ENCODE assay signal across 8 cellular contexts in the genomic region with DNA sequence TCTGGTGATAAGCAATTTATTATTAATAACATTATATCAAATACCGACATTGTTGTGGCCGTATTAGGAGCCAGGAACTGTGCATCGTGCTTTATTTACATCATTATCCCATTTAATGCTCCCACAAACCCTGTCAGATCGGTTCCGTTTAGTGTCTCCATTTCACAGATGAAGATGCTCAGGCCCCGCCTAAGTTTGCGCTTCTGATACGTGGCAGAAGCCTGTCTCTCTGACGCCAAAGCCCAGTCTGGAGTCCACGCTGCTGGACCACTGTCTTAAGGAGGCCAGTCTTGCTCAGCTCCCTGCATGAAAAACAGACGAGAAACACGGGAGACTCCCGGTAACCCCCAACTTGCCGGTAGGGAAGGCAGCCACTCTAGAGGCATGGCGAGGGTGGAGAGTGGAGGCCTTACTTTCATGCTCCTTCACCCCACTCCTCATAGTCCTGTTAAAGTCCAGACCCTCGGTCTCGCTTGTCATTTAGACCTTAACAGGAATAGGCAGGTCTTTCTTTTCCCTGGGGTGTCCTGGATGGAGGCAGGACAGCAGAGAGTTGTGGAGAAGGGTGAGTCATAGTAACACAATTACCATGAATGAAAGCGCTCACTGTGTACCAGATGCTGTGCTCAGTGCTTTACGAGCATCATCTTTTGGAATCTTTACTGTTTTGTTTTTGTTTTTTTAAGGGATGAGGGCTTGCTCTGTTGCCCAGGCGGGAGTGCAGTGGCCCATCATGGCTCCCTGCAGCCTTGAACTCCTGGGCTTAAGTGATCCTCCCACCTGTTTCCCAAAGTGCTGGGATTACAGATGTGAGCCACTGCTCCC. TPM values are rescaled to one million over a fixed set of nuclear protein-coding genes. Genes with fewer than 3 reads are reported as not detected.
DNase-seq lines count a peak whose midpoint lies in the region; ATAC-seq, FAIRE-seq and TF ChIP-seq lines count a peak whose summit lies in the region.

No MANE protein-coding gene starts in this region.

- intact Hi-C loops in Right ventricle myocardium inferior (cut with DNase I) (loop anchor here (2.0 kb wide), 2 partner anchors 28 to 30 kb away; partner anchors contain the start of gene PCBD2), uterus (cut with DNase I; ENCODE audit: low total_unique reads) (no loop called here)

- peak overlapping the region; percentile 99 for H2AFZ ChIP-seq in ACC112 (ENCODE audit: low read length, unreplicated experiment)

- H3K27me3 ChIP-seq in ACC112 (ENCODE audit: insufficient read depth, low read length) (no peaks in the 10 kb centered on the region), adipocyte (replicated peaks; ENCODE audit: control insufficient read depth, insufficient read depth, low read length) (no peaks in the 10 kb centered on the region), uterus (no peaks in the 10 kb centered on the region)

- H3K9ac ChIP-seq in adipocyte (ENCODE audit: low read length) = peak overlapping the region; percentile 96

- H3K4me1 ChIP-seq in ACC112 (ENCODE audit: control insufficient read depth, insufficient read depth, low read length, unreplicated experiment) (peaks cover 12% of the 10 kb centered on the region), adipocyte (ENCODE audit: control insufficient read depth, insufficient read depth, low read length) (peaks cover 14% of the 10 kb centered on the region), uterus (peaks cover 0 to 9% of the 10 kb centered on the region in 2 donors)

- H3K27ac ChIP-seq in ACC112 (ENCODE audit: low read depth, low read length) (peak overlapping the region; percentile 93), uterus (peak overlapping the region; percentile 91 to 93)

- H3K9me3 ChIP-seq in adipocyte (ENCODE audit: control insufficient read depth, low read length) = no peaks in the 10 kb centered on the region
- H3K9me3 ChIP-seq in uterus = no peaks in the 10 kb centered on the region

- no peak for TF ChIP-seq CTCF in uterus (IDR thresholded peaks at IDR 0.05)

- ATAC-seq in HG03457 (IDR thresholded peaks at IDR 0.05; ENCODE audit: unreplicated experiment) = peak; percentile 16
- peak; percentile 77 for ATAC-seq in Right ventricle myocardium inferior

- no peak for DNase-seq in GM18507 (ENCODE audit: extremely low spot score, insufficient read length, low read depth)
- DNase-seq in RPMI7951 (ENCODE audit: low read depth) = peak; percentile 86
- peak; percentile 84 for DNase-seq in adipocyte (ENCODE audit: low read depth)
- DNase-seq in Right ventricle myocardium inferior (ENCODE audit: missing footprints) = peak; percentile 77
- peak; percentile 72 for DNase-seq in occipital lobe (lab: John Stamatoyannopoulos, UW)
- peak; percentile 74 to 77 for DNase-seq in uterus

- H3K36me3 ChIP-seq in ACC112 (ENCODE audit: insufficient read depth, low read length) = no peaks in the 10 kb centered on the region
- no peaks in the 10 kb centered on the region for H3K36me3 ChIP-seq in adipocyte (ENCODE audit: control insufficient read depth, insufficient read depth, low read length, severe bottlenecking)
- H3K36me3 ChIP-seq in uterus = no peaks in the 10 kb centered on the region

- peak; percentile 51 for FAIRE-seq in GM18507 (lab: Jason Lieb, UNC)

- peak overlapping the region; percentile 90 for H3K4me3 ChIP-seq in ACC112 (ENCODE audit: low read depth, low read length)
- peak overlapping the region; percentile 90 for H3K4me3 ChIP-seq in adipocyte (ENCODE audit: low read length)
- H3K4me3 ChIP-seq in uterus = peak overlapping the region; percentile 66 to 88

- H3K79me2 ChIP-seq in ACC112 (ENCODE audit: control insufficient read depth, insufficient read depth, low read length, unreplicated experiment) = peaks cover 34% of the 10 kb centered on the region

- peak in 1 of 2 donors; percentile 27 for TF ChIP-seq POLR2A in uterus (IDR thresholded peaks at IDR 0.05)

RNA-seq across cellular contexts. Expression of gene TXNDC15, which starts 0.9 kb away (rescaled TPM):
- total RNA-seq in RPMI7951 (2014; rRNA removed; shearing (Covaris generic)) = 83.4 and 104 TPM in 2 replicates
- total RNA-seq in Right ventricle myocardium inferior (52.8 TPM), occipital lobe (112 TPM), uterus (100 to 1,000 TPM in 2 of 4 donors, 10 to 100 TPM in 2; 53.5 to 175 (median 113) TPM)

RNA-seq across cellular contexts. Expression of gene C5orf24, which starts 29.3 kb away (rescaled TPM):
- total RNA-seq in RPMI7951 (2014; rRNA removed; shearing (Covaris generic)) = 40.6 and 47.0 TPM in 2 replicates
- total RNA-seq in Right ventricle myocardium inferior (21.9 TPM), occipital lobe (105 TPM), uterus (10 to 100 TPM; 45.3 to 93.8 (median 58.3) TPM)

RNA-seq across cellular contexts. Expression of gene PCBD2, which starts 29.9 kb away (rescaled TPM):
- 4.1 and 4.9 TPM in 2 replicates for total RNA-seq in RPMI7951 (2014; rRNA removed; shearing (Covaris generic))
- total RNA-seq in Right ventricle myocardium inferior (24.7 TPM), occipital lobe (7.0 TPM), uterus (10 to 100 TPM in 2 of 4 donors, 1 to 10 TPM in 2; 1.8 to 15.1 (median 8.2) TPM)
